In genomic region chr22:18893775-18894174, GRCh38 we compare ENCODE assay signal across 3 cellular contexts. TPM values are rescaled to one million over a fixed set of nuclear protein-coding genes. Genes with fewer than 3 reads are reported as not detected.
"Had no signal": no experiment of that assay in that cellular context is flagged by ENCODE, and none has a peak within 500 bp of the region (broad histone marks: within the 10 kb centered on the region; RNA-seq: fewer than 3 reads in every experiment).

No MANE protein-coding gene starts in this region.

RNA-seq across cellular contexts. Expression of gene PRODH, which starts 42.3 kb away (rescaled TPM):
- total RNA-seq: OCI-LY7, RPMI7951, SJSA1 had no signal
